Comparison of ENCODE assay signal across 9 cellular contexts in the genomic region with DNA sequence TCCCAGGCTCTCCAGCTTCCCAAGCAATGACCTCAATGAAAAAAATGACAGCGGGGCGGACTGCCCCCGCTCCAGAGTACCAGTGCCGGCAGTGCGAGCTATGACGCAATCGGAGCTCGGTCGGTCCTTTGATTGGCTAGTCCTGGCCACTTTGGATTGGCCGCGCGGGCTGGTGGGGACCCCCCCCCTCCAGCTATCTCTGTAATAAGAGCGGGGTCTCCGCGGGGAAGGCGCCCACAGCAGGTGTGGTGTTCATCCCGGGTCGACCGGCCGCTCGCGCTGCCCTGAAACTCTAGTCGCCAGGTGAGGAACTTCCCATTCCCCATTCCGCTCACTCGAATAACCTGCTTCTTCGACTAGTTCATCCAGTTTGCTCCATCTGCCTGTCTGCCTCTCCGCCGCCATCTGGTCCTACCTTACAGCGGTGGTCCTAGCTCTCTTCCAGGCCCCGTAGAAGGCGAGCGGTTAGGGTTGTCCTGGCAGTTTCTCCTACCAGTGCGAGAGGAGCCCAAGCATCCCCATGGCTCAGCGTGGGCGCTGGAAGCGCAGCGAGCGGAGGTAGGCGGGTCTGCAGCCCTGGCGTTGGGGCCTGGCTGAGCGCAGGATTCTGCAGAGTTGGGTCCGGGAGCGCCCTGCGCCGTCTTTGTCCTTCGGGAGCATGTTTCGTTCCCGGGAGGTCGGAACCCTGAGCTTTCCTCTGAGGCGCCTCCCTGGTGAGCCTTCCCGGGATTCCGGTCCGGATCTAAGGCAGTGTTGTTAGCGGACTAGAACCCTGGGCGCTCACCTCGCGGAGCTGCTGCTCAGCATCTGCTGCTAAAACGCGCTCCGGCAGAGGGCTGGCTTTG. TPM values are rescaled to one million over a fixed set of nuclear protein-coding genes. Genes with fewer than 3 reads are reported as not detected.
A peak's percentile ranks its signal among the peaks of the same experiment; 100 is the strongest.
DNase-seq lines count a peak whose midpoint lies in the region; ATAC-seq and TF ChIP-seq lines count a peak whose summit lies in the region.
"Had no signal": no experiment of that assay in that cellular context is flagged by ENCODE, and none has a peak within 500 bp of the region (broad histone marks: within the 10 kb centered on the region; RNA-seq: fewer than 3 reads in every experiment).

A gene with protein sequence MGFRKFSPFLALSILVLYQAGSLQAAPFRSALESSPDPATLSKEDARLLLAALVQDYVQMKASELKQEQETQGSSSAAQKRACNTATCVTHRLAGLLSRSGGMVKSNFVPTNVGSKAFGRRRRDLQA (plus strand): TSS at position 233 of the 845 bp plus-strand sequence. CDS start 1,126 bp downstream, outside the sequence.

- no peaks in the 10 kb centered on the region for H4K20me1 ChIP-seq in OCI-LY3 (ENCODE audit: insufficient read depth, low read length)

- H3K36me3 ChIP-seq in OCI-LY3 (replicated peaks; ENCODE audit: low read depth, low read length), result no peaks in the 10 kb centered on the region
- no peaks in the 10 kb centered on the region for H3K36me3 ChIP-seq in breast epithelium
- H3K36me3 ChIP-seq in subcutaneous abdominal adipose tissue (ENCODE audit: control insufficient read depth in 5 of 5, insufficient read depth in 5 of 5, low read length in 5 of 5), result no peaks in the 10 kb centered on the region

- H3K4me1 ChIP-seq in OCI-LY3 (ENCODE audit: low read length) (peaks cover 5% of the 10 kb centered on the region; the same call in 1 of the 2 replicates), breast epithelium (peaks cover 0 to 9% of the 10 kb centered on the region in 2 donors), subcutaneous abdominal adipose tissue (ENCODE audit: control insufficient read depth in 5 of 5, insufficient read depth in 5 of 5, low read length in 5 of 5) (peaks cover 0 to 20% (median 19%) of the 10 kb centered on the region in 5 donors)

- H3K27me3 ChIP-seq in OCI-LY3 (ENCODE audit: low read depth, low read length) (no peaks in the 10 kb centered on the region), breast epithelium (peaks cover 0 to 47% of the 10 kb centered on the region in 2 donors), subcutaneous abdominal adipose tissue (ENCODE audit: control insufficient read depth in 5 of 5, insufficient read depth in 4 of 5, low read length in 5 of 5) (peaks cover 29 to 36% (median 33%) of the 10 kb centered on the region in 5 donors)

- TF ChIP-seq CTCF in GM12864 (IDR thresholded peaks at IDR 0.05; ENCODE audit: low read depth, low read length, missing control alignments), result no peak
- no peak for TF ChIP-seq CTCF in OCI-LY3 (IDR thresholded peaks at IDR 0.05; ENCODE audit: low read depth, low read length)
- no peak for TF ChIP-seq CTCF in breast epithelium (IDR thresholded peaks at IDR 0.05)

- peak within 1 kb of the TSS; percentile 100 for H2AFZ ChIP-seq in OCI-LY3 (ENCODE audit: low read depth, low read length)

- ATAC-seq in HG03280 (IDR thresholded peaks at IDR 0.05; ENCODE audit: unreplicated experiment) (no peak), GM19455 (IDR thresholded peaks at IDR 0.05; ENCODE audit: unreplicated experiment) (no peak)

- no peaks in the 10 kb centered on the region for H3K9me3 ChIP-seq in OCI-LY3 (ENCODE audit: insufficient read depth, low read length)
- H3K9me3 ChIP-seq in breast epithelium, result peaks cover 6 to 12% of the 10 kb centered on the region in 2 donors
- peaks cover 0 to 9% (median 0%) of the 10 kb centered on the region in 5 donors for H3K9me3 ChIP-seq in subcutaneous abdominal adipose tissue (ENCODE audit: control insufficient read depth in 5 of 5, low read length in 5 of 5)

- H3K4me2 ChIP-seq in OCI-LY3 (ENCODE audit: low read length), result peak within 1 kb of the TSS; percentile 74

- peak within 1 kb of the TSS; percentile 53; the same call in 1 of the 2 replicates for H3K9ac ChIP-seq in OCI-LY3 (ENCODE audit: low read length)
- no peak within 1 kb of the TSS for H3K9ac ChIP-seq in subcutaneous abdominal adipose tissue (ENCODE audit: low read length in 5 of 5)

- no peak for DNase-seq in GM12864 (ENCODE audit: low read depth)
- DNase-seq in breast epithelium (ENCODE audit: low spot score in 2 of 2), result no peak
- peak; percentile 85 for DNase-seq in left kidney (ENCODE audit: low read depth, low spot score)
- no peak for DNase-seq in epidermal melanocyte (ENCODE audit: insufficient read length, low spot score)

- H3K4me3 ChIP-seq in GM12864 (ENCODE audit: low read depth, low read length), result peak within 1 kb of the TSS; percentile 17
- peak within 1 kb of the TSS; percentile 72 for H3K4me3 ChIP-seq in OCI-LY3 (ENCODE audit: low read length)
- peak within 1 kb of the TSS in 2 of 3 donors; percentile 35 to 56 for H3K4me3 ChIP-seq in breast epithelium
- peak within 1 kb of the TSS; percentile 17 to 51 (median 22) for H3K4me3 ChIP-seq in subcutaneous abdominal adipose tissue (ENCODE audit: low read depth in 1 of 5, low read length in 5 of 5)

- no peak for TF ChIP-seq POLR2A in breast epithelium (IDR thresholded peaks at IDR 0.05)

- H3K79me2 ChIP-seq in OCI-LY3 (ENCODE audit: low read length), result no peaks in the 10 kb centered on the region

- intact Hi-C loops in breast epithelium (cut with DNase I; ENCODE audit: low total_unique reads), result loop anchor here (5.0 kb wide), 1 partner anchor 381 kb away; no protein-coding TSS in a partner anchor

- H3K27ac ChIP-seq in OCI-LY3 (ENCODE audit: low read length) (no peak within 1 kb of the TSS), breast epithelium (no peak within 1 kb of the TSS), subcutaneous abdominal adipose tissue (ENCODE audit: low read depth, low read length) (no peak within 1 kb of the TSS)

RNA-seq across cellular contexts. Expression of the gene that starts here (rescaled TPM):
- not detected for total RNA-seq in breast epithelium
- total RNA-seq: neural crest cell had no signal

Comparison
In these comparisons a context has a peak if more than half of its experiments do, and no peak if none do; other contexts are left out.
1. H3K4me3 ChIP-seq: peak in every context shown above with its lines; median percentile 72 in OCI-LY3; 46 in breast epithelium; 22 in subcutaneous abdominal adipose tissue; 17 in GM12864.